Comparison of ENCODE assay signal across 8 cellular contexts in genomic region chr4:98260579-98261290, GRCh38. TPM values are rescaled to one million over a fixed set of nuclear protein-coding genes. Genes with fewer than 3 reads are reported as not detected.
A peak's percentile ranks its signal among the peaks of the same experiment; 100 is the strongest.
DNase-seq lines count a peak whose midpoint lies in the region; ATAC-seq, FAIRE-seq and TF ChIP-seq lines count a peak whose summit lies in the region.

No MANE protein-coding gene starts in this region.

- peak overlapping the region; percentile 50 for H3K4me3 ChIP-seq in mucosa of descending colon

- intact Hi-C loops in mucosa of descending colon (cut with DNase I, micrococcal nuclease) = loop anchor here in 1 of 2 donors (10.0 kb wide), 1 partner anchor 116 kb away; the partner anchor contains the start of gene STPG2

- TF ChIP-seq CTCF in mucosa of descending colon (IDR thresholded peaks at IDR 0.05) = no peak

- ATAC-seq in GM21390 (IDR thresholded peaks at IDR 0.05; ENCODE audit: unreplicated experiment) (peak; percentile 86), mucosa of descending colon (peak; percentile 94)

- H3K36me3 ChIP-seq in mucosa of descending colon (ENCODE audit: low read depth) = no peaks in the 10 kb centered on the region

- peak; percentile 63 for FAIRE-seq in HTR-8/SVneo (lab: Jason Lieb, UNC)

- peak; percentile 96 for DNase-seq in DMS 273 (lab: John Stamatoyannopoulos, UW; ENCODE audit: unreplicated experiment)
- DNase-seq in HTR-8/SVneo (ENCODE audit: insufficient read length, low spot score) = peak; percentile 79
- peak; percentile 89 for DNase-seq in NOMO-1 treated with dmso at 0.1 percent for 144 hours (lab: John Stamatoyannopoulos, UW; ENCODE audit: unreplicated experiment)
- DNase-seq in activated CD8-positive, alpha-beta memory T cell treated with anti-CD3 and anti-CD28 coated beads, Interleukin-2, amount 50 U/mL, for 48 hours = peak; percentile 94
- DNase-seq in epidermal melanocyte (ENCODE audit: insufficient read length, low spot score) = peak; percentile 90
- DNase-seq in mucosa of descending colon = peak; percentile 96 to 98 (median 98)
- peak; percentile 92 for DNase-seq in stimulated activated CD8-positive, alpha-beta memory T cell treated with anti-CD3 and anti-CD28 coated beads, Interleukin-2, amount 100 ng/mL, for 48 hours (ENCODE audit: low read depth in 2 of 2)

- no peaks in the 10 kb centered on the region for H3K9me3 ChIP-seq in mucosa of descending colon

- H3K4me1 ChIP-seq in mucosa of descending colon (ENCODE audit: low read depth) = peaks cover 15% of the 10 kb centered on the region

RNA-seq across cellular contexts. Expression of gene RAP1GDS1, which starts 0.4 kb away (rescaled TPM):
- 10 to 100 TPM; 28.4 to 37.5 (median 33.3) TPM for total RNA-seq in mucosa of descending colon

Comparison
In these comparisons a context has a peak if more than half of its experiments do, and no peak if none do; other contexts are left out.
1. Peak in every context shown above with its lines: DNase-seq, ATAC-seq and H3K4me3 ChIP-seq.